In the genomic region with DNA sequence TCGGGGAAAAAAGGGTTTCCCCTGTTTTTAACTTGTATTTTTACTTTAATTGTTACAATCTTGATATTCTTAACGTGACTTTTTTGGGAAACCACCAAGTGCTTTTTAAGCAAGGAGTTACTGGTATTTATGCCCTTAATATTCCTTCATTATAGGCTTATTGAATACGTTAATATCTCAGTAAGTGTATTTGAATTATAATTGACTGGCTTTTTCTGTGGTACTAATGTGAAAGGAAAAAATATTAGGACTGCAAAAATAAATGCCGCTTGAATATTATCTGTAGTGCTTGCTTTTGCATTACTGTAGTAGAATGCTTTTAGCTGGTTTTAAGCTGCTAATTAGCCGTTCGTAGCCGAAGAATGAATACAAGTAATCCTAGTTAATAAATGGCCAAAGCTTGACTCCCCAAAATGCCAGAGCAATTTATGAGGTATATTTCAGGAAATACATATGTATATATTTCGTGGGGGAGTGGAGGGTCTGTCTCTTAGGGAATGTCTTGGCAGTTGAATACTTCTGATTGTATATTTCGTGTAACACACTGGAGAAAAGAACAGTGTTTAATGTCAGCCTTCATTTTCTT, we compare ENCODE assay signal across 8 cellular contexts. TPM values are rescaled to one million over a fixed set of nuclear protein-coding genes. Genes with fewer than 3 reads are reported as not detected.
A peak's percentile ranks its signal among the peaks of the same experiment; 100 is the strongest.
DNase-seq lines count a peak whose midpoint lies in the region; ATAC-seq lines count a peak whose summit lies in the region.

No MANE protein-coding gene starts in this region.

- intact Hi-C loops in activated CD4-positive, alpha-beta memory T cell treated with anti-CD3 and anti-CD28 coated beads for 36 hours (cut with micrococcal nuclease), result loop anchor here (1.0 to 10.0 kb wide), 6 partner anchors 70 to 948 kb away; partner anchors contain the start of genes SMNDC1 and XPNPEP1

- H3K4me1 ChIP-seq in iPS-15b (ENCODE audit: control insufficient read depth, insufficient read depth, low read length), result peaks cover 8% of the 10 kb centered on the region

- DNase-seq in NCI-H82 (lab: John Stamatoyannopoulos, UW) (peak; percentile 50), NCI-H82 treated with DMSO at 0.1 percent for 48 hours (lab: John Stamatoyannopoulos, UW; ENCODE audit: unreplicated experiment) (no peak), GF-D8 (lab: John Stamatoyannopoulos, UW) (no peak)
- no peak for DNase-seq in activated CD4-positive, alpha-beta memory T cell treated with anti-CD3 and anti-CD28 coated beads for 36 hours
- no peak for DNase-seq in stimulated activated naive CD8-positive, alpha-beta T cell treated with anti-CD3 and anti-CD28 coated beads, Interleukin-15, amount 100 ng/mL, for 72 hours

- no peaks in the 10 kb centered on the region for H3K9me3 ChIP-seq in iPS-15b (ENCODE audit: control insufficient read depth, insufficient read depth, low read length)

- CTCF ChIA-PET in activated CD4-positive, alpha-beta memory T cell treated with anti-CD3 and anti-CD28 coated beads for 36 hours (lab: Charles Lee), result interaction anchor here (0.6 to 1.4 kb wide), 6 partner anchors 10 to 99 kb away, joined by 3 to 4 read pairs (median 3); no protein-coding TSS in a partner anchor

- H3K27me3 ChIP-seq in iPS-15b (ENCODE audit: control insufficient read depth, insufficient read depth, low read length), result no peaks in the 10 kb centered on the region

- H3K27me3 Mint-ChIP-seq in activated CD4-positive, alpha-beta memory T cell treated with anti-CD3 and anti-CD28 coated beads for 36 hours, result no peaks in the 10 kb centered on the region
- no peaks in the 10 kb centered on the region for H3K27me3 Mint-ChIP-seq in stimulated activated naive CD8-positive, alpha-beta T cell treated with anti-CD3 and anti-CD28 coated beads, Interleukin-15, amount 100 ng/mL, for 72 hours

- peaks cover 12% of the 10 kb centered on the region for H3K36me3 Mint-ChIP-seq in activated CD4-positive, alpha-beta memory T cell treated with anti-CD3 and anti-CD28 coated beads for 36 hours

- peak overlapping the region; percentile 56 for H3K9ac ChIP-seq in iPS-15b (ENCODE audit: low read depth, low read length)

- POLR2A ChIA-PET in activated CD4-positive, alpha-beta memory T cell treated with anti-CD3 and anti-CD28 coated beads for 36 hours (lab: Charles Lee), result interaction anchor here (0.6 to 2.4 kb wide), 6 partner anchors 9 to 104 kb away, joined by 3 to 29 read pairs (median 4); partner anchors contain the start of genes BBIP1 and SHOC2

- H3K4me3 Mint-ChIP-seq in activated CD4-positive, alpha-beta memory T cell treated with anti-CD3 and anti-CD28 coated beads for 36 hours, result peak overlapping the region; percentile 83
- peak overlapping the region; percentile 83 to 93 for H3K4me3 Mint-ChIP-seq in stimulated activated naive CD8-positive, alpha-beta T cell treated with anti-CD3 and anti-CD28 coated beads, Interleukin-15, amount 100 ng/mL, for 72 hours

- peak overlapping the region; percentile 73 for H3K4me3 ChIP-seq in iPS-15b (ENCODE audit: low read depth, low read length)

- no peaks in the 10 kb centered on the region for H3K36me3 ChIP-seq in iPS-15b (ENCODE audit: control insufficient read depth, insufficient read depth, low read length)

- peaks cover 57% of the 10 kb centered on the region for H3K4me1 Mint-ChIP-seq in activated CD4-positive, alpha-beta memory T cell treated with anti-CD3 and anti-CD28 coated beads for 36 hours (ENCODE audit: low read depth)
- H3K4me1 Mint-ChIP-seq in stimulated activated naive CD8-positive, alpha-beta T cell treated with anti-CD3 and anti-CD28 coated beads, Interleukin-15, amount 100 ng/mL, for 72 hours, result peaks cover 54% of the 10 kb centered on the region

- ATAC-seq in stimulated activated naive CD8-positive, alpha-beta T cell treated with anti-CD3 and anti-CD28 coated beads, Interleukin-15, amount 100 ng/mL, for 72 hours, result no peak
- ATAC-seq in HG02938 (IDR thresholded peaks at IDR 0.05; ENCODE audit: unreplicated experiment), result no peak
- no peak for ATAC-seq in GM19463 (IDR thresholded peaks at IDR 0.05; ENCODE audit: unreplicated experiment)

- H3K27ac Mint-ChIP-seq in activated CD4-positive, alpha-beta memory T cell treated with anti-CD3 and anti-CD28 coated beads for 36 hours, result peak overlapping the region; percentile 93
- H3K27ac Mint-ChIP-seq in stimulated activated naive CD8-positive, alpha-beta T cell treated with anti-CD3 and anti-CD28 coated beads, Interleukin-15, amount 100 ng/mL, for 72 hours, result peak overlapping the region; percentile 98 to 100

- no peaks in the 10 kb centered on the region for H3K9me3 Mint-ChIP-seq in activated CD4-positive, alpha-beta memory T cell treated with anti-CD3 and anti-CD28 coated beads for 36 hours
- H3K9me3 Mint-ChIP-seq in stimulated activated naive CD8-positive, alpha-beta T cell treated with anti-CD3 and anti-CD28 coated beads, Interleukin-15, amount 100 ng/mL, for 72 hours, result no peaks in the 10 kb centered on the region

RNA-seq across cellular contexts. Expression of gene PDCD4, which starts 1.3 kb away (rescaled TPM):
- 100 to 1,000 TPM; 123 to 141 TPM for total RNA-seq in activated CD4-positive, alpha-beta memory T cell treated with anti-CD3 and anti-CD28 coated beads for 36 hours

RNA-seq across cellular contexts. Expression of gene BBIP1, which starts 45.9 kb away (rescaled TPM):
- total RNA-seq in activated CD4-positive, alpha-beta memory T cell treated with anti-CD3 and anti-CD28 coated beads for 36 hours, result 10 to 100 TPM; 36.4 to 43.9 TPM

RNA-seq across cellular contexts. Expression of gene SHOC2, which starts 46.3 kb away (rescaled TPM):
- 10 to 100 TPM; 30.7 to 32.5 TPM for total RNA-seq in activated CD4-positive, alpha-beta memory T cell treated with anti-CD3 and anti-CD28 coated beads for 36 hours
